27 cellular contexts compared by ENCODE assay signal in genomic region chr3:58296843-58297242, GRCh38. TPM values are rescaled to one million over a fixed set of nuclear protein-coding genes. Genes with fewer than 3 reads are reported as not detected.
A peak's percentile ranks its signal among the peaks of the same experiment; 100 is the strongest.
DNase-seq lines count a peak whose midpoint lies in the region; ATAC-seq and TF ChIP-seq lines count a peak whose summit lies in the region.
"Had no signal": no experiment of that assay in that cellular context is flagged by ENCODE, and none has a peak within 500 bp of the region (broad histone marks: within the 10 kb centered on the region; RNA-seq: fewer than 3 reads in every experiment).

No MANE protein-coding gene starts in this region.

- H3K4me3 Mint-ChIP-seq in stimulated activated naive B cell treated with anti-CD40 and anti-IgM and Interleukin-4, amounts not matched to agents 10 μg/mL and 1 μg/mL and 100 μg/mL, for 72 hours, result no peak overlapping the region
- H3K4me3 Mint-ChIP-seq: CD4-positive, alpha-beta T cell; H9 had no signal

- H3K4me1 Mint-ChIP-seq in stimulated activated naive B cell treated with anti-CD40 and anti-IgM and Interleukin-4, amounts not matched to agents 10 μg/mL and 1 μg/mL and 100 μg/mL, for 72 hours, result no peaks in the 10 kb centered on the region

- H3K36me3 Mint-ChIP-seq in stimulated activated naive B cell treated with anti-CD40 and anti-IgM and Interleukin-4, amounts not matched to agents 10 μg/mL and 1 μg/mL and 100 μg/mL, for 72 hours, result peaks cover 14 to 39% of the 10 kb centered on the region in 2 donors

- peak overlapping the region; percentile 54 for H3K27ac ChIP-seq in A673 (ENCODE audit: low read depth, low read length, poor library complexity, severe bottlenecking)
- peak overlapping the region; percentile 98 for H3K27ac ChIP-seq in angular gyrus (ENCODE audit: low read depth, low read length)
- H3K27ac ChIP-seq in layer of hippocampus (ENCODE audit: low read depth, low read length), result peak overlapping the region; percentile 94
- H3K27ac ChIP-seq: BLaER1 treated with 17β-estradiol and CSF1 and Interleukin-3, amounts not matched to agents 10 nM and 100 nM; GM23248; Peyer's patch had no signal

- peaks cover 38% of the 10 kb centered on the region for H3K36me3 ChIP-seq in A673 (ENCODE audit: insufficient read depth, low read length, poor library complexity, severe bottlenecking)
- H3K36me3 ChIP-seq: Peyer's patch had no signal

- no TSS peak for BruUV-seq in A673 (replicated peaks; lab: Mats Ljungman, UMichigan)

- peaks cover 28% of the 10 kb centered on the region for H3K4me1 ChIP-seq in A673 (ENCODE audit: insufficient read depth, low read length, poor library complexity, severe bottlenecking)
- H3K4me1 ChIP-seq: BLaER1 treated with 17β-estradiol and CSF1 and Interleukin-3, amounts not matched to agents 10 nM and 100 nM; Peyer's patch had no signal

- no peaks in the 10 kb centered on the region for H3K27me3 ChIP-seq in A673 (replicated peaks; ENCODE audit: insufficient read depth, low read depth, low read length, poor library complexity)
- no peaks in the 10 kb centered on the region for H3K27me3 ChIP-seq in layer of hippocampus (ENCODE audit: control insufficient read depth, insufficient read depth, low read length)
- H3K27me3 ChIP-seq: BLaER1 treated with 17β-estradiol and CSF1 and Interleukin-3, amounts not matched to agents 10 nM and 100 nM; Peyer's patch had no signal

- peaks cover 2 to 4% of the 10 kb centered on the region in 2 donors for H3K9me3 Mint-ChIP-seq in stimulated activated naive B cell treated with anti-CD40 and anti-IgM and Interleukin-4, amounts not matched to agents 10 μg/mL and 1 μg/mL and 100 μg/mL, for 72 hours

- peaks cover 0 to 8% of the 10 kb centered on the region in 2 donors for H3K27me3 Mint-ChIP-seq in stimulated activated naive B cell treated with anti-CD40 and anti-IgM and Interleukin-4, amounts not matched to agents 10 μg/mL and 1 μg/mL and 100 μg/mL, for 72 hours

- DNase-seq in A673 (ENCODE audit: low spot score), result no peak
- DNase-seq in ecto neural progenitor cell (ENCODE audit: low spot score), result peak; percentile 29
- no peak for DNase-seq in NCI-H1436 treated with DMSO at 0.1 percent for 48 hours (lab: John Stamatoyannopoulos, UW)
- DNase-seq in stimulated activated naive B cell treated with anti-CD40 and anti-IgM and Interleukin-4, amounts not matched to agents 10 μg/mL and 1 μg/mL and 100 μg/mL, for 72 hours, result no peak
- DNase-seq in medulla oblongata (ENCODE audit: extremely low spot score), result no peak
- DNase-seq: AML-193; CD4-positive, alpha-beta T cell; DMS53; GM23248; H9; KBM-7; MV-4-11; NCI-H1105; NCI-H146; NCI-H1930; NCI-H2107; NCI-H446; NCI-H524 treated with DMSO at 0.1 percent for 48 hours; NCI-H774; NK-92 treated with Interleukin-12 subunit alpha and Interleukin-12 subunit beta, amount 100 ng/mL, for 24 hours; Peyer's patch; SIG-M5 had no signal

- no peak for TF ChIP-seq CTCF in A673 (conservative IDR thresholded peaks at IDR 0.05; ENCODE audit: low read depth, low read length)

- CTCF ChIA-PET in A673 (lab: Charles Lee), result interaction anchor here (1.2 kb wide), 1 partner anchor 9 kb away, joined by 3 read pairs; the partner anchor contains the start of genes HTD2 and RPP14

- H3K9me3 ChIP-seq in A673 (ENCODE audit: low read depth, low read length, poor library complexity, severe bottlenecking), result no peaks in the 10 kb centered on the region

- POLR2A ChIA-PET in A673 (lab: Charles Lee; ENCODE audit: low non-redundant PET), result no interaction called here

- no peak overlapping the region for H3K27ac Mint-ChIP-seq in stimulated activated naive B cell treated with anti-CD40 and anti-IgM and Interleukin-4, amounts not matched to agents 10 μg/mL and 1 μg/mL and 100 μg/mL, for 72 hours
- H3K27ac Mint-ChIP-seq: CD4-positive, alpha-beta T cell; H9 had no signal

- intact Hi-C loops in A673 (cut with micrococcal nuclease; ENCODE audit: unreplicated experiment), result no loop called here

- H3K4me3 ChIP-seq in A673 (ENCODE audit: low read depth, low read length, poor library complexity, severe bottlenecking), result no peak overlapping the region
- H3K4me3 ChIP-seq: BLaER1 treated with 17β-estradiol and CSF1 and Interleukin-3, amounts not matched to agents 10 nM and 100 nM; GM23248; Peyer's patch had no signal

- no peak for ATAC-seq in HG02840 (IDR thresholded peaks at IDR 0.05; ENCODE audit: low FRiP score, unreplicated experiment)
- no peak for ATAC-seq in stimulated activated naive B cell treated with anti-CD40 and anti-IgM and Interleukin-4, amounts not matched to agents 10 μg/mL and 1 μg/mL and 100 μg/mL, for 72 hours (replicated peaks)
- ATAC-seq: SK-N-SH treated with all-trans-retinoic acid at 6 μM for 48 hours had no signal

RNA-seq across cellular contexts. Expression of gene RPP14, which starts 9.2 kb away (rescaled TPM):
- 17.4 and 18.2 TPM in 2 replicates for total RNA-seq in A673 (2021)

RNA-seq across cellular contexts. Expression of gene HTD2, which starts 9.5 kb away (rescaled TPM):
- total RNA-seq in A673 (2021), result 9.0 and 9.6 TPM in 2 replicates

RNA-seq across cellular contexts. Expression of gene PXK, which starts 35.8 kb away (rescaled TPM):
- 13.2 and 14.2 TPM in 2 replicates for total RNA-seq in A673 (2021)

RNA-seq across cellular contexts. Expression of gene ABHD6, which starts 59.3 kb away (rescaled TPM):
- total RNA-seq in A673 (2021), result 154 and 155 TPM in 2 replicates
